ENCODE assay signal across 8 cellular contexts in genomic region chr16:3654249-3654991, GRCh38. TPM values are rescaled to one million over a fixed set of nuclear protein-coding genes. Genes with fewer than 3 reads are reported as not detected.
A peak's percentile ranks its signal among the peaks of the same experiment; 100 is the strongest.
DNase-seq lines count a peak whose midpoint lies in the region; ATAC-seq and TF ChIP-seq lines count a peak whose summit lies in the region.

DNASE1 (plus strand) TSS chr16:3654691; CDS start chr16:3655374, 683 bp downstream.

- H3K27me3 ChIP-seq in lung (ENCODE audit: control insufficient read depth, insufficient read depth): no peaks in the 10 kb centered on the region

- 76 to 81% methylated on average over 14 of the region's 14 CpGs for WGBS in lung, 2 donors

- DNase-seq in NCI-H2081 (lab: John Stamatoyannopoulos, UW) (peak; percentile 16 to 21), NCI-H2081 treated with DMSO at 0.1 percent for 48 hours (lab: John Stamatoyannopoulos, UW) (no peak), MV-4-11 (lab: John Stamatoyannopoulos, UW) (peak; percentile 40), dermis microvascular lymphatic vessel endothelial cell (ENCODE audit: low read depth in 2 of 2) (peak; percentile 29 to 70), lung (ENCODE audit: low spot score) (peak; percentile 53)
- peak; percentile 35 to 40 for DNase-seq in activated CD4-positive, alpha-beta T cell treated with anti-CD3 and anti-CD28 coated beads for 24 hours (ENCODE audit: low read depth in 2 of 2)
- DNase-seq in stimulated activated CD8-positive, alpha-beta memory T cell treated with anti-CD3 and anti-CD28 coated beads, Interleukin-4, amount 100 ng/mL, for 24 hours (ENCODE audit: low read depth): peak; percentile 18

- peak within 1 kb of the TSS in 1 of 2 donors; percentile 25 for H3K27ac ChIP-seq in lung (ENCODE audit: low read depth in 1 of 2, low read length in 1 of 2)

- no peak within 1 kb of the TSS for H3K4me3 ChIP-seq in lung

- H3K9me3 ChIP-seq in lung (ENCODE audit: control insufficient read depth in 2 of 2, insufficient read depth in 1 of 2, low read length in 1 of 2): peaks cover 0 to 2% of the 10 kb centered on the region in 2 donors

- peaks cover 2 to 51% of the 10 kb centered on the region in 2 donors for H3K36me3 ChIP-seq in lung (ENCODE audit: control insufficient read depth in 2 of 2, insufficient read depth in 2 of 2, low read length in 2 of 2)

- ATAC-seq in lung (ENCODE audit: insufficient read depth, low FRiP score) (peak; percentile 53), GM21381 (IDR thresholded peaks at IDR 0.05; ENCODE audit: unreplicated experiment) (no peak)

- H3K4me1 ChIP-seq in lung (ENCODE audit: control insufficient read depth in 2 of 2, insufficient read depth in 2 of 2, low read length in 2 of 2): no peaks in the 10 kb centered on the region

- peak; percentile 20 for TF ChIP-seq CTCF in lung (IDR thresholded peaks at IDR 0.05; ENCODE audit: control extremely low read depth, extremely low read depth)

RNA-seq across cellular contexts. Expression of gene DNASE1, which starts in this region (rescaled TPM):
- total RNA-seq in dermis microvascular lymphatic vessel endothelial cell: 10.0 and 14.3 TPM in 2 replicates
- total RNA-seq in lung: 10 to 100 TPM in 1 of 2 donors, 1 to 10 TPM in 1; 9.3 to 39.5 TPM
- polyA plus RNA-seq in lung: 1 to 10 TPM; 5.5 to 7.4 TPM
